8 cellular contexts compared by ENCODE assay signal in genomic region chr6:136784910-136785746, GRCh38. TPM values are rescaled to one million over a fixed set of nuclear protein-coding genes. Genes with fewer than 3 reads are reported as not detected.
DNase-seq lines count a peak whose midpoint lies in the region; ATAC-seq and TF ChIP-seq lines count a peak whose summit lies in the region.

No MANE protein-coding gene starts in this region.

- no peaks in the 10 kb centered on the region for H3K9me3 Mint-ChIP-seq in central memory CD8-positive, alpha-beta T cell
- peaks cover 2 to 8% of the 10 kb centered on the region in 2 donors for H3K9me3 Mint-ChIP-seq in natural killer cell

- H3K36me3 Mint-ChIP-seq in central memory CD8-positive, alpha-beta T cell (ENCODE audit: insufficient read depth): peaks cover 15% of the 10 kb centered on the region
- no peaks in the 10 kb centered on the region for H3K36me3 Mint-ChIP-seq in natural killer cell

- intact Hi-C loops in natural killer cell (cut with micrococcal nuclease): no loop called here

- H3K4me1 Mint-ChIP-seq in central memory CD8-positive, alpha-beta T cell: peaks cover 63% of the 10 kb centered on the region
- H3K4me1 Mint-ChIP-seq in natural killer cell: peaks cover 59 to 80% of the 10 kb centered on the region in 2 donors

- DNase-seq in NCI-H82 (lab: John Stamatoyannopoulos, UW) (peak; percentile 13), NCI-H82 treated with DMSO at 0.1 percent for 48 hours (lab: John Stamatoyannopoulos, UW; ENCODE audit: unreplicated experiment) (no peak), RPMI8226 (peak; percentile 62), natural killer cell (no peak), HuH-7.5 (ENCODE audit: low spot score) (no peak), NCI-H146 (lab: John Stamatoyannopoulos, UW) (no peak), GM20000 (ENCODE audit: low spot score) (no peak)
- no peak for DNase-seq in central memory CD8-positive, alpha-beta T cell (ENCODE audit: low spot score in 2 of 2)

- H3K27me3 Mint-ChIP-seq in central memory CD8-positive, alpha-beta T cell: no peaks in the 10 kb centered on the region
- H3K27me3 Mint-ChIP-seq in natural killer cell (ENCODE audit: low read depth in 2 of 2): no peaks in the 10 kb centered on the region

- peak; percentile 33 for ATAC-seq in central memory CD8-positive, alpha-beta T cell (replicated peaks; ENCODE audit: extremely low read depth, poor library complexity, severe bottlenecking)
- ATAC-seq in natural killer cell: peak; percentile 39 to 61 (median 52)

- H3K27ac Mint-ChIP-seq in central memory CD8-positive, alpha-beta T cell (ENCODE audit: low read depth): peak overlapping the region; percentile 84
- peak overlapping the region; percentile 96 for H3K27ac Mint-ChIP-seq in natural killer cell

- peak overlapping the region; percentile 67 for H3K4me3 Mint-ChIP-seq in central memory CD8-positive, alpha-beta T cell
- peak overlapping the region; percentile 93 for H3K4me3 Mint-ChIP-seq in natural killer cell

- TF ChIP-seq CTCF in natural killer cell (IDR thresholded peaks at IDR 0.05) (no peak), GM20000 (IDR thresholded peaks at IDR 0.05; ENCODE audit: extremely low read depth, missing control alignments) (no peak)

RNA-seq across cellular contexts. Expression of gene MAP3K5, which starts 7.1 kb away (rescaled TPM):
- 10 to 100 TPM; 19.7 to 36.7 (median 35.4) TPM for total RNA-seq in natural killer cell

RNA-seq across cellular contexts. Expression of gene PEX7, which starts 37.3 kb away (rescaled TPM):
- 1 to 10 TPM; 2.4 to 3.6 (median 2.5) TPM for total RNA-seq in natural killer cell

Comparison
In these comparisons a context has a peak if more than half of its experiments do, and no peak if none do; other contexts are left out.
1. DNase-seq: peak in NCI-H82 (single experiment) and RPMI8226 (single experiment); none in NCI-H82 treated with DMSO at 0.1 percent for 48 hours (single experiment), central memory CD8-positive, alpha-beta T cell (0 of 2), natural killer cell (single experiment), HuH-7.5 (single experiment), NCI-H146 (single experiment) and GM20000 (single experiment).